ENCODE assay signal across 8 cellular contexts in genomic region chr5:10863763-10864383, GRCh38.
DNase-seq lines count a peak whose midpoint lies in the region; ATAC-seq and TF ChIP-seq lines count a peak whose summit lies in the region.

No MANE protein-coding gene starts in this region.

- no peak overlapping the region for H3K4me3 Mint-ChIP-seq in CD8-positive, alpha-beta memory T cell
- H3K4me3 Mint-ChIP-seq in activated T-cell treated with anti-CD3 and anti-CD28 coated beads, Interleukin-2, amount 50 U/mL, for 72 hours = no peak overlapping the region

- no peak for TF ChIP-seq POLR2A in prostate gland (IDR thresholded peaks at IDR 0.05)

- WGBS in prostate gland = 74% methylated on average over 15 of the region's 15 CpGs

- no peaks in the 10 kb centered on the region for H3K27me3 ChIP-seq in CD8-positive, alpha-beta memory T cell (ENCODE audit: insufficient read depth, low read length, poor library complexity, severe bottlenecking)
- H3K27me3 ChIP-seq in foreskin keratinocyte = peaks cover 8% of the 10 kb centered on the region
- no peaks in the 10 kb centered on the region for H3K27me3 ChIP-seq in prostate gland (replicated peaks; ENCODE audit: insufficient read depth)

- CTCF ChIA-PET in CD8-positive, alpha-beta memory T cell (lab: Charles Lee) = interaction anchor here (1.1 to 1.5 kb wide), 3 partner anchors 8 to 11 kb away, joined by 3 to 4 read pairs (median 3); no protein-coding TSS in a partner anchor

- no peaks in the 10 kb centered on the region for H3K4me1 ChIP-seq in CD8-positive, alpha-beta memory T cell (ENCODE audit: insufficient read depth, low read length)
- H3K4me1 ChIP-seq in foreskin keratinocyte (no peaks in the 10 kb centered on the region), prostate gland (replicated peaks) (no peaks in the 10 kb centered on the region)

- ATAC-seq in HG03159 (IDR thresholded peaks at IDR 0.05; ENCODE audit: unreplicated experiment) = peak; percentile 88
- ATAC-seq in activated T-cell treated with anti-CD3 and anti-CD28 coated beads, Interleukin-2, amount 50 U/mL, for 72 hours (replicated peaks in 1 of 2) = peak in 1 of 2 donors; percentile 58
- peak; percentile 78 for ATAC-seq in foreskin keratinocyte

- H3K4me3 ChIP-seq in CD8-positive, alpha-beta memory T cell (ENCODE audit: low read length) = no peak overlapping the region
- no peak overlapping the region for H3K4me3 ChIP-seq in prostate gland

- peaks cover 0 to 4% (median 0%) of the 10 kb centered on the region in 3 donors for H3K4me1 Mint-ChIP-seq in CD8-positive, alpha-beta memory T cell
- H3K4me1 Mint-ChIP-seq in activated T-cell treated with anti-CD3 and anti-CD28 coated beads, Interleukin-2, amount 50 U/mL, for 72 hours (ENCODE audit: low read depth) = no peaks in the 10 kb centered on the region

- peak; percentile 69 for TF ChIP-seq CTCF in foreskin keratinocyte (conservative IDR thresholded peaks at IDR 0.05)
- peak in 3 of 4 experiments; percentile 41 to 50 (median 48) for TF ChIP-seq CTCF in prostate gland (IDR thresholded peaks at IDR 0.05)

- H3K36me3 ChIP-seq in CD8-positive, alpha-beta memory T cell (ENCODE audit: insufficient read depth, low read length) = no peaks in the 10 kb centered on the region
- no peaks in the 10 kb centered on the region for H3K36me3 ChIP-seq in prostate gland

- H3K27me3 Mint-ChIP-seq in CD8-positive, alpha-beta memory T cell = peaks cover 7 to 26% of the 10 kb centered on the region in 2 donors
- H3K27me3 Mint-ChIP-seq in activated T-cell treated with anti-CD3 and anti-CD28 coated beads, Interleukin-2, amount 50 U/mL, for 72 hours (ENCODE audit: low read depth) = peaks cover 10% of the 10 kb centered on the region

- POLR2A ChIA-PET in CD8-positive, alpha-beta memory T cell (lab: Charles Lee) = no interaction called here

- H3K27ac ChIP-seq in CD8-positive, alpha-beta memory T cell (ENCODE audit: low read depth, low read length) = no peak overlapping the region
- H3K27ac ChIP-seq in foreskin keratinocyte = no peak overlapping the region
- no peak overlapping the region for H3K27ac ChIP-seq in prostate gland

- intact Hi-C loops in prostate gland (cut with DNase I) = no loop called here

- no peaks in the 10 kb centered on the region for H3K9me3 Mint-ChIP-seq in CD8-positive, alpha-beta memory T cell
- H3K9me3 Mint-ChIP-seq in activated T-cell treated with anti-CD3 and anti-CD28 coated beads, Interleukin-2, amount 50 U/mL, for 72 hours = no peaks in the 10 kb centered on the region

- no peaks in the 10 kb centered on the region for H3K9me3 ChIP-seq in CD8-positive, alpha-beta memory T cell (ENCODE audit: low read length)
- no peaks in the 10 kb centered on the region for H3K9me3 ChIP-seq in prostate gland

- no peaks in the 10 kb centered on the region for H3K36me3 Mint-ChIP-seq in CD8-positive, alpha-beta memory T cell
- H3K36me3 Mint-ChIP-seq in activated T-cell treated with anti-CD3 and anti-CD28 coated beads, Interleukin-2, amount 50 U/mL, for 72 hours (ENCODE audit: insufficient read depth in 2 of 2) = no peaks in the 10 kb centered on the region

- no peak overlapping the region for H3K27ac Mint-ChIP-seq in CD8-positive, alpha-beta memory T cell
- no peak overlapping the region for H3K27ac Mint-ChIP-seq in activated T-cell treated with anti-CD3 and anti-CD28 coated beads, Interleukin-2, amount 50 U/mL, for 72 hours

- DNase-seq in CD8-positive, alpha-beta memory T cell = peak; percentile 11 to 58 (median 18)
- DNase-seq in GM19240 (ENCODE audit: insufficient read length, low spot score) (peak; percentile 75), OCI-M2 (lab: John Stamatoyannopoulos, UW; ENCODE audit: unreplicated experiment) (peak; percentile 1), foreskin keratinocyte (peak in 1 of 2 donors; percentile 20), prostate gland (ENCODE audit: low spot score) (no peak), GOT3 (lab: John Stamatoyannopoulos, UW) (no peak)
- peak; percentile 54 to 68 for DNase-seq in activated T-cell treated with anti-CD3 and anti-CD28 coated beads, Interleukin-2, amount 50 U/mL, for 72 hours

Comparison
In these comparisons a context has a peak if more than half of its experiments do, and no peak if none do; other contexts are left out.
1. DNase-seq: peak in CD8-positive, alpha-beta memory T cell (5 of 5), GM19240 (single experiment), OCI-M2 (single experiment) and activated T-cell treated with anti-CD3 and anti-CD28 coated beads, Interleukin-2, amount 50 U/mL, for 72 hours (2 of 2); none in prostate gland (single experiment) and GOT3 (single experiment).